In genomic region chr19:53269861-53270260, GRCh38 we compare ENCODE assay signal across 15 cellular contexts. TPM values are rescaled to one million over a fixed set of nuclear protein-coding genes. Genes with fewer than 3 reads are reported as not detected.
"Had no signal": no experiment of that assay in that cellular context is flagged by ENCODE, and none has a peak within 500 bp of the region (broad histone marks: within the 10 kb centered on the region; RNA-seq: fewer than 3 reads in every experiment).

No MANE protein-coding gene starts in this region.

RNA-seq across cellular contexts. Expression of gene VN1R4, which starts 2.3 kb away (rescaled TPM):
- total RNA-seq: activated B cell treated with CpG ODN at 0.5 μM for 24 hours; activated CD4-positive, alpha-beta memory T cell treated with anti-CD3 and anti-CD28 coated beads for 36 hours; activated CD4-positive, alpha-beta memory T cell treated with anti-CD3 and anti-CD28 coated beads, Interleukin-2, amount 10 ng/mL, durations not matched to agents 7 days and 5 days; activated CD4-positive, alpha-beta T cell treated with anti-CD3 and anti-CD28 coated beads for 36 hours; activated CD4-positive, alpha-beta T cell treated with anti-CD3 and anti-CD28 coated beads, Interleukin-2, amount 10 ng/mL, durations not matched to agents 24 days and 14 days; activated CD4-positive, alpha-beta T cell treated with anti-CD3 and anti-CD28 coated beads, Interleukin-2, amount 10 ng/mL, durations not matched to agents 7 days and 5 days; activated CD8-positive, alpha-beta memory T cell treated with anti-CD3 and anti-CD28 coated beads for 36 hours; activated CD8-positive, alpha-beta memory T cell treated with anti-CD3 and anti-CD28 coated beads, Interleukin-2, amount 10 ng/mL, durations not matched to agents 7 days and 5 days; activated CD8-positive, alpha-beta T cell treated with anti-CD3 and anti-CD28 coated beads for 36 hours; activated CD8-positive, alpha-beta T cell treated with anti-CD3 and anti-CD28 coated beads, Interleukin-2, amount 10 ng/mL, durations not matched to agents 7 days and 5 days; T-cell; T-helper 1 cell treated with Interleukin-12 subunit alpha and Interleukin-12 subunit beta and Interleukin-4 antibody, amounts not matched to agents 30 ng/mL and 1 ng/mL, for 36 hours; T-helper 17 cell; T-helper 2 cell treated with Interferon-gamma antibody and Interleukin-4, amounts not matched to agents 100 ng/mL and 5 ng/mL, for 36 hours; WTC11 had no signal

RNA-seq across cellular contexts. Expression of gene VN1R2, which starts 11.8 kb away (rescaled TPM):
- total RNA-seq: activated B cell treated with CpG ODN at 0.5 μM for 24 hours; activated CD4-positive, alpha-beta memory T cell treated with anti-CD3 and anti-CD28 coated beads for 36 hours; activated CD4-positive, alpha-beta memory T cell treated with anti-CD3 and anti-CD28 coated beads, Interleukin-2, amount 10 ng/mL, durations not matched to agents 7 days and 5 days; activated CD4-positive, alpha-beta T cell treated with anti-CD3 and anti-CD28 coated beads for 36 hours; activated CD4-positive, alpha-beta T cell treated with anti-CD3 and anti-CD28 coated beads, Interleukin-2, amount 10 ng/mL, durations not matched to agents 24 days and 14 days; activated CD4-positive, alpha-beta T cell treated with anti-CD3 and anti-CD28 coated beads, Interleukin-2, amount 10 ng/mL, durations not matched to agents 7 days and 5 days; activated CD8-positive, alpha-beta memory T cell treated with anti-CD3 and anti-CD28 coated beads for 36 hours; activated CD8-positive, alpha-beta memory T cell treated with anti-CD3 and anti-CD28 coated beads, Interleukin-2, amount 10 ng/mL, durations not matched to agents 7 days and 5 days; activated CD8-positive, alpha-beta T cell treated with anti-CD3 and anti-CD28 coated beads for 36 hours; activated CD8-positive, alpha-beta T cell treated with anti-CD3 and anti-CD28 coated beads, Interleukin-2, amount 10 ng/mL, durations not matched to agents 7 days and 5 days; T-cell; T-helper 1 cell treated with Interleukin-12 subunit alpha and Interleukin-12 subunit beta and Interleukin-4 antibody, amounts not matched to agents 30 ng/mL and 1 ng/mL, for 36 hours; T-helper 17 cell; T-helper 2 cell treated with Interferon-gamma antibody and Interleukin-4, amounts not matched to agents 100 ng/mL and 5 ng/mL, for 36 hours; WTC11 had no signal
